ENCODE assay signal across 8 cellular contexts in genomic region chr13:27620377-27621115, GRCh38. TPM values are rescaled to one million over a fixed set of nuclear protein-coding genes. Genes with fewer than 3 reads are reported as not detected.
A peak's percentile ranks its signal among the peaks of the same experiment; 100 is the strongest.
DNase-seq lines count a peak whose midpoint lies in the region; ATAC-seq and TF ChIP-seq lines count a peak whose summit lies in the region.

Gene LNX2 (minus strand): TSS chr13:27620529. CDS start chr13:27581703, 38,826 bp downstream.

- DNase-seq in NCI-H748 treated with DMSO at 0.1 percent for 48 hours (lab: John Stamatoyannopoulos, UW) (peak; percentile 98), dermis blood vessel endothelial cell (peak; percentile 97)
- DNase-seq in activated CD4-positive, alpha-beta T cell treated with anti-CD3 and anti-CD28 coated beads, Interleukin-2, amount 50 U/mL, for 4 hours: peak; percentile 94
- peak; percentile 97 for DNase-seq in stimulated activated CD4-positive, alpha-beta T cell treated with anti-CD3 and anti-CD28 coated beads, Interleukin-4, amount 100 ng/mL, for 1 hour

- TF ChIP-seq RAD21 in liver (IDR thresholded peaks at IDR 0.05): peak; percentile 13 to 43

- H3K27me3 ChIP-seq in liver (ENCODE audit: control insufficient read depth in 4 of 4, insufficient read depth in 4 of 4, low read length in 3 of 4): no peaks in the 10 kb centered on the region

- H3K36me3 ChIP-seq in liver (ENCODE audit: control insufficient read depth in 4 of 4, insufficient read depth in 3 of 4, low read depth in 1 of 4, low read length in 3 of 4): peaks cover 0 to 2% (median 0%) of the 10 kb centered on the region in 4 donors

- under 1% methylated on average over 79 of the region's 79 CpGs for WGBS in liver

- no peak; the same call in 1 of the 2 replicates for TF ChIP-seq CTCF in C4-2B (conservative IDR thresholded peaks at IDR 0.05)
- TF ChIP-seq CTCF in liver (IDR thresholded peaks at IDR 0.05; ENCODE audit: low read depth, low read length, missing input control): no peak

- H3K9me3 ChIP-seq in liver (ENCODE audit: control insufficient read depth in 4 of 4, low read length in 3 of 4): no peaks in the 10 kb centered on the region

- peak within 1 kb of the TSS; percentile 97 for H3K27ac ChIP-seq in C4-2B
- peak within 1 kb of the TSS; percentile 99 for H3K27ac ChIP-seq in liver (ENCODE audit: low read depth in 1 of 2, low read length in 2 of 2)

- H3K4me3 ChIP-seq in liver (ENCODE audit: low read depth in 1 of 3, low read length in 3 of 3): peak within 1 kb of the TSS; percentile 79 to 98 (median 93)

- peak within 1 kb of the TSS; percentile 90 to 97 for H3K9ac ChIP-seq in liver (ENCODE audit: low read depth in 1 of 2, low read length in 2 of 2)

- peaks cover 7 to 52% (median 39%) of the 10 kb centered on the region in 4 donors for H3K4me1 ChIP-seq in liver (ENCODE audit: control insufficient read depth in 4 of 4, insufficient read depth in 4 of 4, low read length in 3 of 4)

- ATAC-seq in GM19372 (IDR thresholded peaks at IDR 0.05; ENCODE audit: low read depth, unreplicated experiment) (peak; percentile 78), HG03521 (IDR thresholded peaks at IDR 0.05; ENCODE audit: unreplicated experiment) (peak; percentile 90)

TF ChIP-seq in liver, 16 proteins besides CTCF, POLR2A, EP300 and RAD21:
- TF ChIP-seq HNF4G (IDR thresholded peaks at IDR 0.05) (peak; percentile 15), SP1 (IDR thresholded peaks at IDR 0.05) (peak; percentile 75), JUND (IDR thresholded peaks at IDR 0.05) (peak in 1 of 2 donors; percentile 27), EGR1 (IDR thresholded peaks at IDR 0.05; ENCODE audit: low read depth in 2 of 2) (peak in 1 of 2 donors; percentile 31), TAF1 (conservative IDR thresholded peaks at IDR 0.05) (peak; percentile 40), YY1 (IDR thresholded peaks at IDR 0.05) (no peak), RXRA (IDR thresholded peaks at IDR 0.05) (no peak), HNF4A (conservative IDR thresholded peaks at IDR 0.05) (peak in 1 of 2 donors; percentile 26)

RNA-seq across cellular contexts. Expression of gene LNX2, which starts in this region (rescaled TPM):
- total RNA-seq in dermis blood vessel endothelial cell (12.4 and 12.8 TPM in 2 replicates), liver (10 to 100 TPM; 13.8 to 25.9 TPM)
- 10 to 100 TPM in 1 of 2 donors, 1 to 10 TPM in 1; 6.2 to 12.8 TPM for polyA plus RNA-seq in liver

Comparison
In these comparisons a context has a peak if more than half of its experiments do, and no peak if none do; other contexts are left out.
1. Peak in every context shown above with its lines: DNase-seq, ATAC-seq, H3K4me3 ChIP-seq and H3K27ac ChIP-seq.